In the genomic region with DNA sequence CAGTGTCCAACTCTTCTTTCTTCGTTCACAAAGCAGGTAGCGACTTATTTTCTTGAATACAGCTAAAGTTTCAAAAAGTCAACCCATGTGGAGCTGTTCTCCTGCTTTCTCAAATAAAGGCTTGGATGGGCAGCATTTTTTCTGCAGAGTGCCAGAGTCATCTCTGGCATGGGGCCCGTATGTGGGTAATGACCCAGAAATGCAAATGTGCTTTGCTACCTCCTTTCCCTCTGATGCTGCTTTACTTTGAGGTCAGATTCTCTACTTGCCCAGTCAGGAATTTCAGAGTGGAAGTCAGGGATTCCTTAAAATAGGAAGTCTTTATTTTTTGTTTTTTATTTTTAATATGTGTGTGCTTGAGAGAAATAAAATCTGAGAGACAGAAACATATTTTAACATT, we compare ENCODE assay signal across 1 cellular context.
TF ChIP-seq lines count a peak whose summit lies in the region.

No MANE protein-coding gene starts in this region.

TF ChIP-seq in HEK293, 187 proteins besides CTCF, POLR2A, EP300 and RAD21 (continued from another document):
- TF ChIP-seq, protein P1, sequence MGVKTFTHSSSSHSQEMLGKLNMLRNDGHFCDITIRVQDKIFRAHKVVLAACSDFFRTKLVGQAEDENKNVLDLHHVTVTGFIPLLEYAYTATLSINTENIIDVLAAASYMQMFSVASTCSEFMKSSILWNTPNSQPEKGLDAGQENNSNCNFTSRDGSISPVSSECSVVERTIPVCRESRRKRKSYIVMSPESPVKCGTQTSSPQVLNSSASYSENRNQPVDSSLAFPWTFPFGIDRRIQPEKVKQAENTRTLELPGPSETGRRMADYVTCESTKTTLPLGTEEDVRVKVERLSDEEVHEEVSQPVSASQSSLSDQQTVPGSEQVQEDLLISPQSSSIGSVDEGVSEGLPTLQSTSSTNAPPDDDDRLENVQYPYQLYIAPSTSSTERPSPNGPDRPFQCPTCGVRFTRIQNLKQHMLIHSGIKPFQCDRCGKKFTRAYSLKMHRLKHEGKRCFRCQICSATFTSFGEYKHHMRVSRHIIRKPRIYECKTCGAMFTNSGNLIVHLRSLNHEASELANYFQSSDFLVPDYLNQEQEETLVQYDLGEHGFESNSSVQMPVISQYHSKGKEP (tag by site-specific recombination; IDR thresholded peaks at IDR 0.05), result 0 out of 2 replicates have a peak, but pooled peaks have one; percentile 25
- no peak for TF ChIP-seq ZNF10 (tag by site-specific recombination; IDR thresholded peaks at IDR 0.05)
